In genomic region chr4:55553442-55553841, GRCh38 we compare ENCODE assay signal across 1 cellular context.
TF ChIP-seq lines count a peak whose summit lies in the region.

No MANE protein-coding gene starts in this region.

TF ChIP-seq in K562, 482 proteins besides CTCF, POLR2A, EP300 and RAD21 (continued from another document):
- no peak for TF ChIP-seq CUX1 (CRISPR knock-in tag; IDR thresholded peaks at IDR 0.05)
- no peak for TF ChIP-seq TCF15 (CRISPR knock-in tag; IDR thresholded peaks at IDR 0.05)
- no peak for TF ChIP-seq KAT7 (CRISPR knock-in tag; IDR thresholded peaks at IDR 0.05; ENCODE audit: borderline replicate concordance)
- TF ChIP-seq ZNF518B (CRISPR knock-in tag; IDR thresholded peaks at IDR 0.05): no peak
- no peak for TF ChIP-seq ATF3 (IDR thresholded peaks at IDR 0.05)
- no peak for TF ChIP-seq ATF3 (CRISPR knock-in tag; conservative IDR thresholded peaks at IDR 0.05)
- no peak for TF ChIP-seq MTA1 (IDR thresholded peaks at IDR 0.05; ENCODE audit: borderline replicate concordance)
- TF ChIP-seq ATF2 (CRISPR knock-in tag; IDR thresholded peaks at IDR 0.05): no peak
- no peak for TF ChIP-seq PCBP1 (IDR thresholded peaks at IDR 0.05; ENCODE audit: low read depth, low read length, poor library complexity, severe bottlenecking)
- TF ChIP-seq PPARD (CRISPR knock-in tag; IDR thresholded peaks at IDR 0.05): no peak
- TF ChIP-seq MYBL2 (IDR thresholded peaks at IDR 0.05; ENCODE audit: low read depth): no peak
- TF ChIP-seq MYBL2 (CRISPR knock-in tag; IDR thresholded peaks at IDR 0.05; ENCODE audit: borderline replicate concordance): no peak
- no peak for TF ChIP-seq SMAD2 (IDR thresholded peaks at IDR 0.05; ENCODE audit: low read depth, low read length)
- no peak for TF ChIP-seq IFI16 (CRISPR knock-in tag; IDR thresholded peaks at IDR 0.05)
- TF ChIP-seq RBM15 (IDR thresholded peaks at IDR 0.05; ENCODE audit: insufficient read depth, low read length): no peak
- no peak for TF ChIP-seq DACH1 (IDR thresholded peaks at IDR 0.05; ENCODE audit: partially characterized antibody)
- TF ChIP-seq CBFA2T2 (conservative IDR thresholded peaks at IDR 0.05): no peak
TF ChIP-seq in K562: peak in this region for 0.
